ENCODE assay signal across 1 cellular context in genomic region chr19:4594199-4594598, GRCh38.
TF ChIP-seq lines count a peak whose summit lies in the region.

No MANE protein-coding gene starts in this region.

TF ChIP-seq in IMR-90, 13 proteins besides CTCF, POLR2A, EP300 and RAD21 (continued from another document):
- no peak for TF ChIP-seq ELK1 (IDR thresholded peaks at IDR 0.05; ENCODE audit: borderline replicate concordance, low read depth, low read length)
- TF ChIP-seq BHLHE40 (IDR thresholded peaks at IDR 0.05; ENCODE audit: low read depth, low read length), result no peak
- TF ChIP-seq FOS (IDR thresholded peaks at IDR 0.05; ENCODE audit: low read depth, low read length), result no peak
- no peak for TF ChIP-seq RCOR1 (IDR thresholded peaks at IDR 0.05; ENCODE audit: insufficient replicate concordance, low read length)
- TF ChIP-seq MAZ (IDR thresholded peaks at IDR 0.05; ENCODE audit: borderline replicate concordance, low read depth, low read length), result no peak
- TF ChIP-seq MXI1 (IDR thresholded peaks at IDR 0.05; ENCODE audit: borderline replicate concordance, low read depth, low read length), result no peak
- no peak for TF ChIP-seq CEBPB (IDR thresholded peaks at IDR 0.05; ENCODE audit: low read depth, low read length)
